ENCODE assay signal across 9 cellular contexts in the genomic region with DNA sequence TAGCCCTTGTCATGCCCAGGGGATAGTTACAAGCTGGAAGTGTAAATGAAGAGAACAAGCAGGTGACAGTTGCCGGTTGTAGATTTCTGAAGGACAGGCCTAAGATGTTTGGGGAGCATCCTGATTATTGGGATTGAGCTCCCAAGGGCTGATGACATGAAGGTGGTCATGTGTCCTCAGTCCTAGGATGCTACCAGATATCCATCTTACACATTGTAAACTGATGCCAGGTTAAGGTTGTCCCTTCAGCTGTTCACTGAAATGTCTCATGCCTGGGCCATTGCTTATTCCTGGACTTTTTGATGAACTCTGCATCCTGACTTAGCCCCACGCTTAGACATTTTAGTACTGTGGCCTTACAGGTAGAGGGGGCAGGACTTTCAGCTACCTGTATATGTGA. TPM values are rescaled to one million over a fixed set of nuclear protein-coding genes. Genes with fewer than 3 reads are reported as not detected.
DNase-seq lines count a peak whose midpoint lies in the region; ATAC-seq and TF ChIP-seq lines count a peak whose summit lies in the region.
"Had no signal": no experiment of that assay in that cellular context is flagged by ENCODE, and none has a peak within 500 bp of the region (broad histone marks: within the 10 kb centered on the region; RNA-seq: fewer than 3 reads in every experiment).

No MANE protein-coding gene starts in this region.

- H3K4me2 ChIP-seq in DND-41 (ENCODE audit: insufficient read depth, low read length) (peak overlapping the region; percentile 83), OCI-LY7 (ENCODE audit: low read length) (peak overlapping the region; percentile 91)

- H3K4me1 ChIP-seq in DND-41 (ENCODE audit: insufficient read depth, low read length) (peaks cover 32% of the 10 kb centered on the region), OCI-LY7 (ENCODE audit: insufficient read depth, low read length, poor library complexity, severe bottlenecking) (peaks cover 38% of the 10 kb centered on the region), endodermal cell (ENCODE audit: control insufficient read depth, insufficient read depth, low read length) (no peaks in the 10 kb centered on the region), rectal smooth muscle tissue (ENCODE audit: control insufficient read depth, insufficient read depth, low read length) (peaks cover 16% of the 10 kb centered on the region), gastroesophageal sphincter (peaks cover 0 to 56% (median 22%) of the 10 kb centered on the region in 3 donors)

- 91 to 94% methylated on average over 2 of the region's 2 CpGs for WGBS in endodermal cell (ENCODE audit: insufficient coverage in 1 of 2, insufficient read length in 1 of 2), 2 experiments
- 83 to 86% methylated on average over 2 of the region's 2 CpGs for WGBS in gastroesophageal sphincter (ENCODE audit: low coverage in 1 of 2), 2 donors

- H3K27ac Mint-ChIP-seq in endodermal cell: no peak overlapping the region

- DNase-seq in DND-41: no peak
- DNase-seq in OCI-LY7 (ENCODE audit: low spot score): no peak
- no peak for DNase-seq in endodermal cell
- DNase-seq in dedifferentiated amniotic fluid mesenchymal stem cell (ENCODE audit: extremely low spot score): no peak
- DNase-seq in DMS 273 (lab: John Stamatoyannopoulos, UW; ENCODE audit: unreplicated experiment): no peak
- no peak for DNase-seq in central memory CD4-positive, alpha-beta T cell

- H2AFZ ChIP-seq in DND-41 (ENCODE audit: low read depth, low read length): no peak overlapping the region
- no peak overlapping the region for H2AFZ ChIP-seq in OCI-LY7 (ENCODE audit: low read length)

- no TSS peak for BruUV-seq in OCI-LY7 (replicated peaks; lab: Mats Ljungman, UMichigan)

- H3K4me3 Mint-ChIP-seq in endodermal cell: peak overlapping the region; percentile 80

- H3K79me2 ChIP-seq in DND-41 (ENCODE audit: insufficient read depth, low read length): peaks cover 55% of the 10 kb centered on the region
- peaks cover 5% of the 10 kb centered on the region; the same call in 1 of the 2 replicates for H3K79me2 ChIP-seq in OCI-LY7 (ENCODE audit: insufficient read depth, low read depth, low read length)

- no peak for TF ChIP-seq EP300 in gastroesophageal sphincter (IDR thresholded peaks at IDR 0.05)

- no peaks in the 10 kb centered on the region for H3K9me3 ChIP-seq in DND-41 (ENCODE audit: insufficient read depth, low read length, severe bottlenecking)
- no peaks in the 10 kb centered on the region for H3K9me3 ChIP-seq in OCI-LY7 (ENCODE audit: low read length)
- H3K9me3 ChIP-seq in endodermal cell (ENCODE audit: control insufficient read depth, low read length): no peaks in the 10 kb centered on the region
- H3K9me3 ChIP-seq in gastroesophageal sphincter: no peaks in the 10 kb centered on the region
- H3K9me3 ChIP-seq: SJSA1 had no signal

- H3K27me3 ChIP-seq in DND-41 (ENCODE audit: insufficient read depth, low read length, poor library complexity) (no peaks in the 10 kb centered on the region), endodermal cell (ENCODE audit: control insufficient read depth, insufficient read depth, low read length, poor library complexity, severe bottlenecking) (no peaks in the 10 kb centered on the region), rectal smooth muscle tissue (ENCODE audit: control insufficient read depth, insufficient read depth, low read length) (no peaks in the 10 kb centered on the region), gastroesophageal sphincter (no peaks in the 10 kb centered on the region)
- H3K27me3 ChIP-seq: SJSA1 had no signal

- TF ChIP-seq CTCF in DND-41 (IDR thresholded peaks at IDR 0.05; ENCODE audit: borderline replicate concordance, extremely low read depth, low read length, poor library complexity, severe bottlenecking) (no peak), OCI-LY7 (conservative IDR thresholded peaks at IDR 0.05; ENCODE audit: low read length) (no peak), endodermal cell (conservative IDR thresholded peaks at IDR 0.05) (no peak), gastroesophageal sphincter (IDR thresholded peaks at IDR 0.05) (no peak)

- H4K20me1 ChIP-seq in DND-41 (ENCODE audit: insufficient read depth, low read length): peaks cover 23% of the 10 kb centered on the region
- H4K20me1 ChIP-seq in OCI-LY7 (ENCODE audit: insufficient read depth, low read length): peaks cover 15% of the 10 kb centered on the region; the same call in 1 of the 2 replicates

- CTCF ChIA-PET in OCI-LY7 (lab: Charles Lee; ENCODE audit: unreplicated experiment): no interaction called here

- H3K9ac ChIP-seq in DND-41 (ENCODE audit: low read depth, low read length): peak overlapping the region; percentile 79
- no peak overlapping the region for H3K9ac ChIP-seq in endodermal cell (ENCODE audit: extremely low read depth, low read length, poor library complexity, severe bottlenecking)
- H3K9ac ChIP-seq in rectal smooth muscle tissue (ENCODE audit: low read length): no peak overlapping the region

- H3K27ac ChIP-seq in DND-41 (ENCODE audit: low read length): no peak overlapping the region
- H3K27ac ChIP-seq in OCI-LY7 (ENCODE audit: low read depth, low read length, poor library complexity, severe bottlenecking): no peak overlapping the region
- no peak overlapping the region for H3K27ac ChIP-seq in endodermal cell (ENCODE audit: low read depth, low read length)
- peak overlapping the region; percentile 44 for H3K27ac ChIP-seq in rectal smooth muscle tissue (ENCODE audit: low read depth, low read length)
- peak overlapping the region in 2 of 4 donors; percentile 0 to 96 for H3K27ac ChIP-seq in gastroesophageal sphincter
- H3K27ac ChIP-seq: SJSA1 had no signal

- H3K27me3 Mint-ChIP-seq in endodermal cell (ENCODE audit: insufficient read depth): no peaks in the 10 kb centered on the region

- no peaks in the 10 kb centered on the region for H3K9me3 Mint-ChIP-seq in endodermal cell

- no peaks in the 10 kb centered on the region for H3K9me2 ChIP-seq in OCI-LY7 (ENCODE audit: insufficient read depth, low read length)

- ATAC-seq in DND-41 (ENCODE audit: insufficient read depth, low read depth) (no peak), gastroesophageal sphincter (no peak)

- TF ChIP-seq POLR2A in gastroesophageal sphincter (IDR thresholded peaks at IDR 0.05): no peak

- H3K36me3 ChIP-seq in DND-41 (ENCODE audit: insufficient read depth, low read length): peaks cover 13% of the 10 kb centered on the region
- peaks cover 3% of the 10 kb centered on the region; the same call in 1 of the 2 replicates for H3K36me3 ChIP-seq in OCI-LY7 (ENCODE audit: insufficient read depth, low read length)
- H3K36me3 ChIP-seq in endodermal cell (ENCODE audit: control insufficient read depth, insufficient read depth, low read length): no peaks in the 10 kb centered on the region
- peaks cover 4% of the 10 kb centered on the region for H3K36me3 ChIP-seq in rectal smooth muscle tissue (ENCODE audit: control insufficient read depth, insufficient read depth, low read length)
- peaks cover 0 to 7% of the 10 kb centered on the region in 2 donors for H3K36me3 ChIP-seq in gastroesophageal sphincter

- POLR2A ChIA-PET in OCI-LY7 (lab: Charles Lee): interaction anchor here (0.9 to 1.8 kb wide), 4 partner anchors 18 to 175 kb away, joined by 3 to 6 read pairs (median 4); a partner anchor contains a TSS

- H3K4me1 Mint-ChIP-seq in endodermal cell: peaks cover 14% of the 10 kb centered on the region

- intact Hi-C loops in OCI-LY7 (cut with micrococcal nuclease; ENCODE audit: unreplicated experiment): loop anchor here (2.0 kb wide), 1 partner anchor 167 kb away; a partner anchor contains a TSS

- H3K4me3 ChIP-seq in DND-41 (ENCODE audit: low read depth in 1 of 2, low read length in 2 of 2) (peak overlapping the region in 1 of 2 experiments; percentile 92; a peak in 3 of 4 replicates), OCI-LY7 (ENCODE audit: low read depth, low read length, poor library complexity, severe bottlenecking) (peak overlapping the region; percentile 94), endodermal cell (ENCODE audit: low read length) (peak overlapping the region; percentile 84), rectal smooth muscle tissue (ENCODE audit: low read length) (peak overlapping the region; percentile 92), gastroesophageal sphincter (peak overlapping the region in 1 of 2 donors; percentile 92)

- peaks cover 8% of the 10 kb centered on the region for H3K36me3 Mint-ChIP-seq in endodermal cell (ENCODE audit: low read depth)

RNA-seq across cellular contexts. Expression of a gene that starts 1.3 kb away (rescaled TPM):
- 17.2 and 18.0 TPM in 2 replicates for total RNA-seq in OCI-LY7 (2014; rRNA removed; shearing (Covaris generic))
- 79.7 and 91.7 TPM in 2 replicates for total RNA-seq in OCI-LY7 (2022)
- 10 to 100 TPM; 85.6 to 98.2 TPM for total RNA-seq in endodermal cell
- polyA plus RNA-seq in endodermal cell (2013, experiment 1 of 2): 92.0 TPM
- polyA plus RNA-seq in endodermal cell (2013, experiment 2 of 2): 76.1 TPM
- 10 to 100 TPM; 12.7 to 28.0 (median 20.5) TPM for total RNA-seq in gastroesophageal sphincter

RNA-seq across cellular contexts. Expression of a gene that starts 46.5 kb away (rescaled TPM):
- total RNA-seq in OCI-LY7 (2014; rRNA removed; shearing (Covaris generic)): 2,827 and 2,935 TPM in 2 replicates
- total RNA-seq in OCI-LY7 (2022) (2,267 and 2,573 TPM in 2 replicates), endodermal cell (1,000 to 10,000 TPM; 1,857 to 1,899 TPM), gastroesophageal sphincter (1,000 to 10,000 TPM; 1,097 to 2,167 (median 1,431) TPM)
- polyA plus RNA-seq in endodermal cell (2013, experiment 1 of 2): 2,447 TPM
- polyA plus RNA-seq in endodermal cell (2013, experiment 2 of 2): 2,352 TPM
